Comparison of ENCODE assay signal across 19 cellular contexts in genomic region chr19:55554302-55554701, GRCh38. TPM values are rescaled to one million over a fixed set of nuclear protein-coding genes. Genes with fewer than 3 reads are reported as not detected.
DNase-seq lines count a peak whose midpoint lies in the region; ATAC-seq, FAIRE-seq and TF ChIP-seq lines count a peak whose summit lies in the region.
"Had no signal": no experiment of that assay in that cellular context is flagged by ENCODE, and none has a peak within 500 bp of the region (broad histone marks: within the 10 kb centered on the region; RNA-seq: fewer than 3 reads in every experiment).

No MANE protein-coding gene starts in this region.

- H3K4me1 ChIP-seq in HEK293 (ENCODE audit: control insufficient read depth, insufficient read depth, low read length) (peaks cover 9% of the 10 kb centered on the region), K562 (replicated peaks in 1 of 2; ENCODE audit: control insufficient read depth in 2 of 2, insufficient read depth in 2 of 2, low read length in 2 of 2) (peaks cover 5 to 9% of the 10 kb centered on the region in 2 experiments; a peak in 3 of 5 replicates), tibial nerve (peaks cover 0 to 24% (median 4%) of the 10 kb centered on the region in 4 donors)

- no peaks in the 10 kb centered on the region for H3K9me1 ChIP-seq in K562 (ENCODE audit: control insufficient read depth, insufficient read depth, low read length)

- TF ChIP-seq POLR2A in K562 (conservative IDR thresholded peaks at IDR 0.05) (no peak), tibial nerve (IDR thresholded peaks at IDR 0.05) (no peak)

- H2AFZ ChIP-seq in K562 (ENCODE audit: low read depth, low read length): no peak overlapping the region
- H2AFZ ChIP-seq: PC-9 had no signal

- no peaks in the 10 kb centered on the region for H3K36me3 Mint-ChIP-seq in neural crest cell (ENCODE audit: low read depth)
- H3K36me3 Mint-ChIP-seq in stimulated activated effector memory CD8-positive, alpha-beta T cell treated with anti-CD3 and anti-CD28 coated beads, Interleukin-12 subunit alpha, Interleukin-12 subunit beta, amount 100 ng/mL, for 72 hours: no peaks in the 10 kb centered on the region
- H3K36me3 Mint-ChIP-seq in natural killer cell treated with Interleukin-12 subunit alpha and Interleukin-12 subunit beta and Interleukin-15 and Interleukin-18, amount 100 ng/mL, for 72 hours: no peaks in the 10 kb centered on the region
- H3K36me3 Mint-ChIP-seq: CD4-positive, CD25-positive, alpha-beta regulatory T cell had no signal

- no TSS peak for BruUV-seq in K562 (replicated peaks; lab: Mats Ljungman, UMichigan)

- intact Hi-C loops in K562 (cut with micrococcal nuclease): no loop called here

- H3K79me2 ChIP-seq in K562 (ENCODE audit: control insufficient read depth, insufficient read depth, low read length): no peaks in the 10 kb centered on the region

- in situ Hi-C loops in K562 (cut with MboI): no loop called here

- 29% methylated on average over 9 of the region's 9 CpGs for WGBS in K562 (ENCODE audit: insufficient coverage, low coverage, missing lambda C conversion rate)
- 82 to 85% methylated on average over 9 of the region's 9 CpGs for WGBS in tibial nerve, 2 donors

- H3K9me3 ChIP-seq in HEK293 (ENCODE audit: control insufficient read depth, insufficient read depth, low read depth, low read length): no peaks in the 10 kb centered on the region
- H3K9me3 ChIP-seq in K562 (replicated peaks; ENCODE audit: control insufficient read depth, insufficient read depth, low read depth, low read length): no peaks in the 10 kb centered on the region
- no peaks in the 10 kb centered on the region for H3K9me3 ChIP-seq in tibial nerve
- H3K9me3 ChIP-seq: HAP-1, MG63 had no signal

- CTCF ChIA-PET in HEK293 (lab: Yijun Ruan, JAX) (interaction anchor here (0.5 kb wide), 1 partner anchor 91 kb away, joined by 3 read pairs; no protein-coding TSS in a partner anchor), K562 (lab: Yijun Ruan, JAX; ENCODE audit: low intra/inter-chr PET ratio) (no interaction called here)

- H3K4me1 Mint-ChIP-seq in neural crest cell: peaks cover 29% of the 10 kb centered on the region
- H3K4me1 Mint-ChIP-seq in stimulated activated effector memory CD8-positive, alpha-beta T cell treated with anti-CD3 and anti-CD28 coated beads, Interleukin-12 subunit alpha, Interleukin-12 subunit beta, amount 100 ng/mL, for 72 hours: no peaks in the 10 kb centered on the region
- H3K4me1 Mint-ChIP-seq in natural killer cell treated with Interleukin-12 subunit alpha and Interleukin-12 subunit beta and Interleukin-15 and Interleukin-18, amount 100 ng/mL, for 72 hours (ENCODE audit: low read depth in 2 of 2): no peaks in the 10 kb centered on the region
- H3K4me1 Mint-ChIP-seq: CD4-positive, CD25-positive, alpha-beta regulatory T cell had no signal

- no peak for TF ChIP-seq RAD21 in K562 (CRISPR knock-in tag; conservative IDR thresholded peaks at IDR 0.05 in 1 of 2, IDR thresholded peaks at IDR 0.05 in 1 of 2)

- H3K9me3 Mint-ChIP-seq in neural crest cell: no peaks in the 10 kb centered on the region
- H3K9me3 Mint-ChIP-seq in stimulated activated effector memory CD8-positive, alpha-beta T cell treated with anti-CD3 and anti-CD28 coated beads, Interleukin-12 subunit alpha, Interleukin-12 subunit beta, amount 100 ng/mL, for 72 hours: no peaks in the 10 kb centered on the region
- H3K9me3 Mint-ChIP-seq in natural killer cell treated with Interleukin-12 subunit alpha and Interleukin-12 subunit beta and Interleukin-15 and Interleukin-18, amount 100 ng/mL, for 72 hours: no peaks in the 10 kb centered on the region

- H3K27ac Mint-ChIP-seq in neural crest cell (ENCODE audit: unreplicated experiment): peak overlapping the region; percentile 44
- H3K27ac Mint-ChIP-seq in stimulated activated effector memory CD8-positive, alpha-beta T cell treated with anti-CD3 and anti-CD28 coated beads, Interleukin-12 subunit alpha, Interleukin-12 subunit beta, amount 100 ng/mL, for 72 hours: peak overlapping the region; percentile 9
- peak overlapping the region in 1 of 2 donors; percentile 28 for H3K27ac Mint-ChIP-seq in natural killer cell treated with Interleukin-12 subunit alpha and Interleukin-12 subunit beta and Interleukin-15 and Interleukin-18, amount 100 ng/mL, for 72 hours
- H3K27ac Mint-ChIP-seq: CD4-positive, CD25-positive, alpha-beta regulatory T cell had no signal

- no peak overlapping the region for H3K4me3 Mint-ChIP-seq in neural crest cell
- H3K4me3 Mint-ChIP-seq in stimulated activated effector memory CD8-positive, alpha-beta T cell treated with anti-CD3 and anti-CD28 coated beads, Interleukin-12 subunit alpha, Interleukin-12 subunit beta, amount 100 ng/mL, for 72 hours: no peak overlapping the region
- no peak overlapping the region for H3K4me3 Mint-ChIP-seq in natural killer cell treated with Interleukin-12 subunit alpha and Interleukin-12 subunit beta and Interleukin-15 and Interleukin-18, amount 100 ng/mL, for 72 hours
- H3K4me3 Mint-ChIP-seq: CD4-positive, CD25-positive, alpha-beta regulatory T cell had no signal

- TF ChIP-seq EP300 in K562 (IDR thresholded peaks at IDR 0.05; ENCODE audit: low read length): no peak
- no peak for TF ChIP-seq EP300 in tibial nerve (IDR thresholded peaks at IDR 0.05)

- POLR2A ChIA-PET in HEK293 (lab: Yijun Ruan, JAX): no interaction called here
- POLR2A ChIA-PET in K562 (lab: Yijun Ruan, JAX): interaction anchor here (1.1 kb wide), 1 partner anchor 45 kb away, joined by 4 read pairs; the partner anchor contains the start of gene FIZ1

- FAIRE-seq in K562 (lab: Jason Lieb, UNC): no peak
- FAIRE-seq: GM12878 had no signal

- H3K27ac ChIP-seq in HEK293 (ENCODE audit: extremely low read depth, low read depth, low read length) (no peak overlapping the region), K562 (ENCODE audit: extremely low read depth, low read depth, low read length) (no peak overlapping the region), tibial nerve (no peak overlapping the region)
- H3K27ac ChIP-seq: PC-9, SK-N-MC had no signal

- H3K9ac ChIP-seq in K562 (ENCODE audit: insufficient read depth in 1 of 2, low read depth in 2 of 2, low read length in 2 of 2): no peak overlapping the region

- H3K4me2 ChIP-seq in K562 (ENCODE audit: insufficient read depth, low read length): no peak overlapping the region
- H3K4me2 ChIP-seq: PC-9 had no signal

- no peak overlapping the region for H3K4me3 ChIP-seq in HEK293 (ENCODE audit: low read depth, low read length)
- no peak overlapping the region for H3K4me3 ChIP-seq in K562
- no peak overlapping the region for H3K4me3 ChIP-seq in tibial nerve
- H3K4me3 ChIP-seq: GM12878, HAP-1, MG63, PC-9, SK-N-MC had no signal

- no peak for ATAC-seq in K562
- ATAC-seq in stimulated activated effector memory CD8-positive, alpha-beta T cell treated with anti-CD3 and anti-CD28 coated beads, Interleukin-12 subunit alpha, Interleukin-12 subunit beta, amount 100 ng/mL, for 72 hours: no peak
- no peak for ATAC-seq in HG02981 (IDR thresholded peaks at IDR 0.05; ENCODE audit: unreplicated experiment)
- no peak for ATAC-seq in natural killer cell treated with Interleukin-12 subunit alpha and Interleukin-12 subunit beta and Interleukin-15 and Interleukin-18, amount 100 ng/mL, for 72 hours
- ATAC-seq: GM12878 had no signal

- H3K36me3 ChIP-seq in HEK293 (ENCODE audit: control insufficient read depth in 2 of 2, insufficient read depth in 1 of 2, low read length in 2 of 2): no peaks in the 10 kb centered on the region
- H3K36me3 ChIP-seq in K562 (ENCODE audit: control insufficient read depth, insufficient read depth, low read length): no peaks in the 10 kb centered on the region
- H3K36me3 ChIP-seq in tibial nerve: no peaks in the 10 kb centered on the region
- H3K36me3 ChIP-seq: HAP-1, MG63 had no signal

- no peaks in the 10 kb centered on the region for H4K20me1 ChIP-seq in K562 (replicated peaks; ENCODE audit: control insufficient read depth, insufficient read depth, low read length)

- peaks cover 34% of the 10 kb centered on the region for H3K27me3 Mint-ChIP-seq in neural crest cell (ENCODE audit: low read depth)
- H3K27me3 Mint-ChIP-seq in natural killer cell treated with Interleukin-12 subunit alpha and Interleukin-12 subunit beta and Interleukin-15 and Interleukin-18, amount 100 ng/mL, for 72 hours: peaks cover 6 to 16% of the 10 kb centered on the region in 2 donors

- TF ChIP-seq CTCF in HEK293 (tag by site-specific recombination; IDR thresholded peaks at IDR 0.05) (no peak), K562 (IDR thresholded peaks at IDR 0.05 in 2 of 3, conservative IDR thresholded peaks at IDR 0.05 in 1 of 3; ENCODE audit: insufficient read depth in 2 of 3, low read depth in 1 of 3, low read length in 3 of 3) (no peak), neural crest cell (conservative IDR thresholded peaks at IDR 0.05) (no peak), tibial nerve (IDR thresholded peaks at IDR 0.05) (no peak)

- peaks cover 4 to 11% of the 10 kb centered on the region in 2 experiments; a peak in 4 of 5 replicates for H3K27me3 ChIP-seq in K562 (ENCODE audit: control insufficient read depth in 2 of 2, insufficient read depth in 2 of 2, low read length in 2 of 2)
- H3K27me3 ChIP-seq in tibial nerve: peaks cover 0 to 10% of the 10 kb centered on the region in 2 donors
- H3K27me3 ChIP-seq: MG63 had no signal

- DNase-seq in K562 (ENCODE audit: extremely low read depth in 1 of 4, low spot score in 3 of 4) (peak in 1 of 4 experiments; percentile 3), neural crest cell (ENCODE audit: low read depth, low spot score) (no peak), tibial nerve (ENCODE audit: low spot score in 2 of 2) (no peak)
- DNase-seq in stimulated activated effector memory CD8-positive, alpha-beta T cell treated with anti-CD3 and anti-CD28 coated beads, Interleukin-12 subunit alpha, Interleukin-12 subunit beta, amount 100 ng/mL, for 72 hours (ENCODE audit: low spot score in 2 of 2): no peak
- no peak for DNase-seq in natural killer cell treated with Interleukin-12 subunit alpha and Interleukin-12 subunit beta and Interleukin-15 and Interleukin-18, amount 100 ng/mL, for 72 hours (ENCODE audit: low spot score)
- DNase-seq: CD4-positive, CD25-positive, alpha-beta regulatory T cell; COR-L47; DMS79; MG63; NCI-H187; NCI-H446 treated with DMSO at 0.1 percent for 48 hours; PC-9; SHP77 treated with DMSO at 0.1 percent for 48 hours had no signal

RNA-seq across cellular contexts. Expression of gene SBK3, which starts 9.0 kb away (rescaled TPM):
- 1.1 TPM in 1 of 2 replicates, not detected in the other for total RNA-seq in K562 (2011; cell fraction: chromatin; rRNA removed; ENCODE audit: low replicate concordance)
- total RNA-seq in K562 (2011; cell fraction: nucleolus; rRNA removed): 0.50 TPM in 1 of 2 replicates, not detected in the other
- 0.44 TPM in 1 of 2 replicates, not detected in the other for total RNA-seq in K562 (2011; cell fraction: nucleoplasm; rRNA removed)
- total RNA-seq in K562 (2014; rRNA removed) (not detected in 2 replicates), K562 (2014; rRNA removed; fragmentation: Illumina TruSeq; extraction: Trizol) (not detected in 2 replicates), K562 (2015; rRNA removed; fragmentation: Illumina TruSeq; extraction: Trizol) (not detected in 2 replicates), K562 (2021) (0.13 TPM in 1 of 2 replicates, not detected in the other), neural crest cell (0.39 and 0.68 TPM in 2 replicates), tibial nerve (under 1 TPM in 1 of 4 donors, not detected in 3; 0.59 TPM)
- polyA plus RNA-seq in K562 (2011; rRNA removed) (0.20 and 0.43 TPM in 2 replicates), K562 (2014; fragmentation: Illumina TruSeq; extraction: Trizol) (0.12 TPM in 1 of 2 replicates, not detected in the other), K562 (2014; fragmentation: Nextera tagmentation; extraction: Ambion mirVana) (not detected), K562 (2014; rRNA removed) (0.11 TPM in 1 of 2 replicates, not detected in the other)
- 0.19 and 3.0 TPM in 2 replicates for polyA plus RNA-seq in K562 (2011; cell fraction: cytosol; rRNA removed)
- 2.0 TPM in 1 of 2 replicates, not detected in the other for polyA plus RNA-seq in K562 (2011; cell fraction: nucleus; rRNA removed)
- 0.23 and 0.43 TPM in 2 replicates for polyA plus RNA-seq in K562 (2012)
- polyA minus RNA-seq in K562 (2011; rRNA and poly(A)+ RNA removed): 0.14 TPM in 1 of 2 replicates, not detected in the other
- polyA minus RNA-seq in K562 (2011; cell fraction: cytosol; rRNA and poly(A)+ RNA removed): 1.7 TPM in 1 of 2 replicates, not detected in the other
- 1.2 TPM in 1 of 2 replicates, not detected in the other for polyA minus RNA-seq in K562 (2011; cell fraction: nucleus; rRNA and poly(A)+ RNA removed)
- not detected for total RNA-seq in natural killer cell treated with Interleukin-12 subunit alpha and Interleukin-12 subunit beta and Interleukin-15 and Interleukin-18, amount 100 ng/mL, for 72 hours
- total RNA-seq: CD4-positive, CD25-positive, alpha-beta regulatory T cell; GM12878 had no signal
- polyA plus RNA-seq: CD4-positive, CD25-positive, alpha-beta regulatory T cell; GM12878 had no signal

RNA-seq across cellular contexts. Expression of gene SBK2, which starts 17.4 kb away (rescaled TPM):
- total RNA-seq in K562 (2011; cell fraction: chromatin; rRNA removed; ENCODE audit: low replicate concordance): not detected in 2 replicates
- not detected in 2 replicates for total RNA-seq in K562 (2011; cell fraction: nucleolus; rRNA removed)
- total RNA-seq in K562 (2011; cell fraction: nucleoplasm; rRNA removed): not detected in 2 replicates
- total RNA-seq in K562 (2014; rRNA removed): not detected in 2 replicates
- total RNA-seq in K562 (2014; rRNA removed; fragmentation: Illumina TruSeq; extraction: Trizol): not detected in 2 replicates
- not detected in 2 replicates for total RNA-seq in K562 (2015; rRNA removed; fragmentation: Illumina TruSeq; extraction: Trizol)
- total RNA-seq in K562 (2021): not detected in 2 replicates
- not detected in 2 replicates for polyA plus RNA-seq in K562 (2011; rRNA removed)
- polyA plus RNA-seq in K562 (2011; cell fraction: cytosol; rRNA removed): 0.09 TPM in 1 of 2 replicates, not detected in the other
- 0.17 TPM in 1 of 2 replicates, not detected in the other for polyA plus RNA-seq in K562 (2011; cell fraction: nucleus; rRNA removed)
- not detected in 2 replicates for polyA plus RNA-seq in K562 (2012)
- not detected in 2 replicates for polyA plus RNA-seq in K562 (2014; fragmentation: Illumina TruSeq; extraction: Trizol)
- polyA plus RNA-seq in K562 (2014; fragmentation: Nextera tagmentation; extraction: Ambion mirVana): not detected
- not detected in 2 replicates for polyA plus RNA-seq in K562 (2014; rRNA removed)
- not detected in 2 replicates for polyA minus RNA-seq in K562 (2011; rRNA and poly(A)+ RNA removed)
- polyA minus RNA-seq in K562 (2011; cell fraction: cytosol; rRNA and poly(A)+ RNA removed): not detected in 2 replicates
- not detected in 2 replicates for polyA minus RNA-seq in K562 (2011; cell fraction: nucleus; rRNA and poly(A)+ RNA removed)
- not detected in 2 replicates for total RNA-seq in neural crest cell
- total RNA-seq in tibial nerve: not detected
- total RNA-seq in natural killer cell treated with Interleukin-12 subunit alpha and Interleukin-12 subunit beta and Interleukin-15 and Interleukin-18, amount 100 ng/mL, for 72 hours: not detected
- total RNA-seq: CD4-positive, CD25-positive, alpha-beta regulatory T cell; GM12878 had no signal
- polyA plus RNA-seq: BJ; CD4-positive, CD25-positive, alpha-beta regulatory T cell; GM12878 had no signal

RNA-seq across cellular contexts. Expression of gene ZNF579, which starts 26.3 kb away (rescaled TPM):
- total RNA-seq in K562 (2011; cell fraction: chromatin; rRNA removed; ENCODE audit: low replicate concordance): 39.4 and 55.2 TPM in 2 replicates
- 10.7 TPM in 2 replicates for total RNA-seq in K562 (2011; cell fraction: nucleolus; rRNA removed)
- total RNA-seq in K562 (2011; cell fraction: nucleoplasm; rRNA removed): 25.4 and 86.3 TPM in 2 replicates
- total RNA-seq in K562 (2014; rRNA removed) (3.8 and 5.9 TPM in 2 replicates), K562 (2014; rRNA removed; fragmentation: Illumina TruSeq; extraction: Trizol) (1.0 and 1.3 TPM in 2 replicates), K562 (2015; rRNA removed; fragmentation: Illumina TruSeq; extraction: Trizol) (1.2 and 1.3 TPM in 2 replicates), K562 (2021) (15.0 and 15.9 TPM in 2 replicates), neural crest cell (28.2 and 29.1 TPM in 2 replicates), tibial nerve (1 to 10 TPM; 2.0 to 5.3 (median 4.2) TPM)
- polyA plus RNA-seq in K562 (2011; rRNA removed) (1.6 and 3.3 TPM in 2 replicates), K562 (2014; fragmentation: Illumina TruSeq; extraction: Trizol) (3.3 and 3.9 TPM in 2 replicates), K562 (2014; fragmentation: Nextera tagmentation; extraction: Ambion mirVana) (under 1 TPM; 0.06 to 0.08 TPM), K562 (2014; rRNA removed) (3.4 and 4.9 TPM in 2 replicates)
- polyA plus RNA-seq in K562 (2011; cell fraction: cytosol; rRNA removed): 3.0 and 6.5 TPM in 2 replicates
- 17.0 and 20.1 TPM in 2 replicates for polyA plus RNA-seq in K562 (2011; cell fraction: nucleus; rRNA removed)
- polyA plus RNA-seq in K562 (2012): 6.7 and 9.7 TPM in 2 replicates
- 3.0 and 4.6 TPM in 2 replicates for polyA minus RNA-seq in K562 (2011; rRNA and poly(A)+ RNA removed)
- polyA minus RNA-seq in K562 (2011; cell fraction: cytosol; rRNA and poly(A)+ RNA removed): 5.6 and 7.0 TPM in 2 replicates
- 4.6 and 5.4 TPM in 2 replicates for polyA minus RNA-seq in K562 (2011; cell fraction: nucleus; rRNA and poly(A)+ RNA removed)
- 10 to 100 TPM in 1 of 2 donors, 1 to 10 TPM in 1; 6.5 to 10.2 TPM for total RNA-seq in natural killer cell treated with Interleukin-12 subunit alpha and Interleukin-12 subunit beta and Interleukin-15 and Interleukin-18, amount 100 ng/mL, for 72 hours

RNA-seq across cellular contexts. Expression of gene FIZ1, which starts 45.0 kb away (rescaled TPM):
- 4.3 and 8.7 TPM in 2 replicates for total RNA-seq in K562 (2011; cell fraction: chromatin; rRNA removed; ENCODE audit: low replicate concordance)
- total RNA-seq in K562 (2011; cell fraction: nucleolus; rRNA removed): 5.7 and 6.8 TPM in 2 replicates
- total RNA-seq in K562 (2011; cell fraction: nucleoplasm; rRNA removed): 6.9 and 7.8 TPM in 2 replicates
- 5.9 and 7.3 TPM in 2 replicates for total RNA-seq in K562 (2014; rRNA removed)
- total RNA-seq in K562 (2014; rRNA removed; fragmentation: Illumina TruSeq; extraction: Trizol): 2.3 and 3.2 TPM in 2 replicates
- 4.7 and 5.5 TPM in 2 replicates for total RNA-seq in K562 (2015; rRNA removed; fragmentation: Illumina TruSeq; extraction: Trizol)
- 14.4 and 17.5 TPM in 2 replicates for total RNA-seq in K562 (2021)
- 3.8 and 4.7 TPM in 2 replicates for polyA plus RNA-seq in K562 (2011; rRNA removed)
- polyA plus RNA-seq in K562 (2011; cell fraction: cytosol; rRNA removed): 3.5 and 7.4 TPM in 2 replicates
- 7.6 and 10.7 TPM in 2 replicates for polyA plus RNA-seq in K562 (2011; cell fraction: nucleus; rRNA removed)
- polyA plus RNA-seq in K562 (2012): 10.6 and 12.2 TPM in 2 replicates
- 8.7 TPM in 2 replicates for polyA plus RNA-seq in K562 (2014; fragmentation: Illumina TruSeq; extraction: Trizol)
- polyA plus RNA-seq in K562 (2014; fragmentation: Nextera tagmentation; extraction: Ambion mirVana): under 1 TPM; 0.79 to 0.81 TPM
- polyA plus RNA-seq in K562 (2014; rRNA removed): 5.7 and 5.8 TPM in 2 replicates
- 2.1 and 3.1 TPM in 2 replicates for polyA minus RNA-seq in K562 (2011; rRNA and poly(A)+ RNA removed)
- 5.5 and 6.6 TPM in 2 replicates for polyA minus RNA-seq in K562 (2011; cell fraction: cytosol; rRNA and poly(A)+ RNA removed)
- polyA minus RNA-seq in K562 (2011; cell fraction: nucleus; rRNA and poly(A)+ RNA removed): 2.8 and 3.4 TPM in 2 replicates
- total RNA-seq in neural crest cell: 31.6 and 31.8 TPM in 2 replicates
- 10 to 100 TPM in 1 of 4 donors, 1 to 10 TPM in 3; 4.8 to 11.7 (median 7.9) TPM for total RNA-seq in tibial nerve
- 10 to 100 TPM; 11.8 to 15.8 TPM for total RNA-seq in natural killer cell treated with Interleukin-12 subunit alpha and Interleukin-12 subunit beta and Interleukin-15 and Interleukin-18, amount 100 ng/mL, for 72 hours

RNA-seq across cellular contexts. Expression of gene ZNF524, which starts 45.8 kb away (rescaled TPM):
- 3.2 and 12.0 TPM in 2 replicates for total RNA-seq in K562 (2011; cell fraction: chromatin; rRNA removed; ENCODE audit: low replicate concordance)
- 12.4 and 13.0 TPM in 2 replicates for total RNA-seq in K562 (2011; cell fraction: nucleolus; rRNA removed)
- total RNA-seq in K562 (2011; cell fraction: nucleoplasm; rRNA removed): 7.3 and 7.5 TPM in 2 replicates
- 14.7 and 23.6 TPM in 2 replicates for total RNA-seq in K562 (2014; rRNA removed)
- 0.55 and 1.2 TPM in 2 replicates for total RNA-seq in K562 (2014; rRNA removed; fragmentation: Illumina TruSeq; extraction: Trizol)
- total RNA-seq in K562 (2015; rRNA removed; fragmentation: Illumina TruSeq; extraction: Trizol): 5.6 and 6.4 TPM in 2 replicates
- 15.6 and 16.7 TPM in 2 replicates for total RNA-seq in K562 (2021)
- polyA plus RNA-seq in K562 (2011; rRNA removed): 2.9 and 3.7 TPM in 2 replicates
- polyA plus RNA-seq in K562 (2011; cell fraction: cytosol; rRNA removed): 6.8 and 21.8 TPM in 2 replicates
- polyA plus RNA-seq in K562 (2011; cell fraction: nucleus; rRNA removed): 9.0 and 14.1 TPM in 2 replicates
- polyA plus RNA-seq in K562 (2012): 7.6 and 20.4 TPM in 2 replicates
- polyA plus RNA-seq in K562 (2014; fragmentation: Illumina TruSeq; extraction: Trizol): 1.4 and 5.4 TPM in 2 replicates
- polyA plus RNA-seq in K562 (2014; fragmentation: Nextera tagmentation; extraction: Ambion mirVana): under 1 TPM; 0.08 to 0.10 TPM
- polyA plus RNA-seq in K562 (2014; rRNA removed): 13.1 and 14.4 TPM in 2 replicates
- 0.30 and 0.67 TPM in 2 replicates for polyA minus RNA-seq in K562 (2011; rRNA and poly(A)+ RNA removed)
- 5.1 and 7.1 TPM in 2 replicates for polyA minus RNA-seq in K562 (2011; cell fraction: cytosol; rRNA and poly(A)+ RNA removed)
- polyA minus RNA-seq in K562 (2011; cell fraction: nucleus; rRNA and poly(A)+ RNA removed): 5.9 and 6.3 TPM in 2 replicates
- 6.1 and 6.7 TPM in 2 replicates for total RNA-seq in neural crest cell
- 10 to 100 TPM; 23.1 to 35.0 (median 27.0) TPM for total RNA-seq in tibial nerve
- 10 to 100 TPM; 10.6 to 14.7 TPM for total RNA-seq in natural killer cell treated with Interleukin-12 subunit alpha and Interleukin-12 subunit beta and Interleukin-15 and Interleukin-18, amount 100 ng/mL, for 72 hours
